ENCODE assay signal across 10 cellular contexts in the genomic region with DNA sequence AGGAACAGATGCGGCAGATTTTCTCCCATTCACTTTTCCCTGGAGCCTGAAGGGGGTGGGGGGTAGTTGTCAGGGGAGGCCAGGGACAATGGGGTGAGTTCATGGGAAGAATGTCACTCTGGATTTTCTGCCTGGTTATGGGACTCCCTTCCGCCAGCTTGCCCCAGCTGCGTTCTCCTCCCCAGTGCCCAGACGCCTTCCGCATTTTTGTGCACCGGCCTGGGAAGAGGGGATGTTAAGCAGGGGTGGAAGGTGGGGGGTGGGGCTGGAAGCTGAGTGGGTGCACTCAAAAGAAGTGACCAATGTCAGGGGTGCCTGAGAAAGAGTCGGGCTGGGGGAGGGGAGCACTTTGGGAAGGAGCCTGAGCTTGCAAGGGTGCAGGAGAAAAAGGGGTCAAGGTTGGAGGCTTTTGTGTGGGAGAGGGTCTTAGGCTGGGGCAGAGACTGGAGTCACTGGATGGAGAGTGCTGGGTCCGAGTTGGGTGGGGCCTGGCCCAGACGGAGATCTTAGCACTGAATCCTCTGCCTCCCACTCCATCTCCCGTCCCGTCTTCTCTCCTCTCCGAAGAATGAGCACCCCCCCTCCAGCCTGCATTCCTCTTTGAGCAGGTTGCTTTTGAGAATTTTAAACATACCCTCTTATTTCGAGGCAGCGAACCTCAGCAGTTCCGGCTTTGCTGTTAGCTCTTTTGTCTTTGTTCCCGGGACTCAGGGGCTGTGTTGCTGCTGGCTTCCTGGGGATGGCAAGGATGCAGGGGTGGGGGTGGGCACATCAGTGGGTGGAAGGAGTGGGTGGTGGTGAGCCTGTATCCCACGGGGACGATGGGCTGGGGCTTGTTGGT. TPM values are rescaled to one million over a fixed set of nuclear protein-coding genes. Genes with fewer than 3 reads are reported as not detected.
A peak's percentile ranks its signal among the peaks of the same experiment; 100 is the strongest.
DNase-seq lines count a peak whose midpoint lies in the region; ATAC-seq, FAIRE-seq and TF ChIP-seq lines count a peak whose summit lies in the region.
"Had no signal": no experiment of that assay in that cellular context is flagged by ENCODE, and none has a peak within 500 bp of the region (broad histone marks: within the 10 kb centered on the region; RNA-seq: fewer than 3 reads in every experiment).

No MANE protein-coding gene starts in this region.

- no peaks in the 10 kb centered on the region for H3K27me3 ChIP-seq in pancreas
- H3K27me3 ChIP-seq: right atrium auricular region had no signal

- 26 to 27% methylated on average over 18 of the region's 18 CpGs for WGBS in pancreas, 2 donors

- FAIRE-seq in pancreas (lab: Jason Lieb, UNC): no peak

- peak overlapping the region; percentile 99 for H3K4me3 ChIP-seq in SK-N-MC
- peak overlapping the region; percentile 70 for H3K4me3 ChIP-seq in fibroblast of villous mesenchyme (ENCODE audit: low read depth, low read length)
- H3K4me3 ChIP-seq in pancreas: peak overlapping the region in 2 of 4 donors; percentile 68 to 69

- peaks cover 7 to 22% (median 14%) of the 10 kb centered on the region in 3 donors for H3K4me1 ChIP-seq in pancreas

- intact Hi-C loops in pancreas (cut with DNase I): no loop called here

- H3K27ac ChIP-seq in SK-N-MC (peak overlapping the region; percentile 87), pancreas (peak overlapping the region in 3 of 4 donors; percentile 8 to 73 (median 63))
- H3K27ac ChIP-seq: HL-60 had no signal

- peaks cover 12% of the 10 kb centered on the region; the same call in 1 of the 2 replicates for H3K36me3 ChIP-seq in SK-N-MC (ENCODE audit: insufficient read depth, low read length)
- H3K36me3 ChIP-seq in pancreas: no peaks in the 10 kb centered on the region
- H3K36me3 ChIP-seq: right atrium auricular region had no signal

- H3K9me3 ChIP-seq in SK-N-MC (ENCODE audit: low read depth, low read length) (no peaks in the 10 kb centered on the region), pancreas (no peaks in the 10 kb centered on the region)
- H3K9me3 ChIP-seq: right atrium auricular region had no signal

- peak in 3 of 4 donors; percentile 2 to 25 (median 10) for ATAC-seq in pancreas

- peak overlapping the region; percentile 85 for H3K9ac ChIP-seq in SK-N-MC (ENCODE audit: insufficient read length)

- DNase-seq in DMS79 treated with DMSO at 0.1 percent for 48 hours (lab: John Stamatoyannopoulos, UW) (peak; percentile 28), SK-N-MC (ENCODE audit: low read depth, low spot score) (no peak), fibroblast of villous mesenchyme (ENCODE audit: low read depth) (peak; percentile 40), pancreas (peak in 1 of 6 donors; percentile 52), NCI-H1048 (lab: John Stamatoyannopoulos, UW) (no peak), NCI-H187 (lab: John Stamatoyannopoulos, UW) (no peak)
- no peak for DNase-seq in activated CD8-positive, alpha-beta memory T cell treated with anti-CD3 and anti-CD28 coated beads for 24 hours
- no peak for DNase-seq in activated CD8-positive, alpha-beta memory T cell treated with anti-CD3 and anti-CD28 coated beads, Interleukin-2, amount 50 U/mL, for 4 hours

- TF ChIP-seq CTCF in fibroblast of villous mesenchyme (IDR thresholded peaks at IDR 0.05; ENCODE audit: insufficient read depth, low read depth, low read length) (no peak), pancreas (IDR thresholded peaks at IDR 0.05) (no peak)

RNA-seq across cellular contexts. Expression of a gene that starts 2.7 kb away (rescaled TPM):
- total RNA-seq in fibroblast of villous mesenchyme: 15.5 and 18.4 TPM in 2 replicates
- total RNA-seq in pancreas: 100 to 1,000 TPM in 4 of 6 donors, 10 to 100 TPM in 2; 76.3 to 211 (median 155) TPM
- 10 to 100 TPM; 43.1 to 56.5 TPM for polyA plus RNA-seq in pancreas

RNA-seq across cellular contexts. Expression of a gene that starts 59.4 kb away (rescaled TPM):
- 644 and 754 TPM in 2 replicates for total RNA-seq in fibroblast of villous mesenchyme
- 10 to 100 TPM in 5 of 6 donors, 1 to 10 TPM in 1; 8.2 to 91.6 (median 28.8) TPM for total RNA-seq in pancreas
- polyA plus RNA-seq in pancreas: 10 to 100 TPM; 18.4 to 25.0 TPM

Comparison
In these comparisons a context has a peak if more than half of its experiments do, and no peak if none do; other contexts are left out.
1. DNase-seq: peak in DMS79 treated with DMSO at 0.1 percent for 48 hours (single experiment) and fibroblast of villous mesenchyme (single experiment); none in SK-N-MC (single experiment), activated CD8-positive, alpha-beta memory T cell treated with anti-CD3 and anti-CD28 coated beads for 24 hours (single experiment), NCI-H1048 (single experiment), NCI-H187 (0 of 2) and activated CD8-positive, alpha-beta memory T cell treated with anti-CD3 and anti-CD28 coated beads, Interleukin-2, amount 50 U/mL, for 4 hours (single experiment).